In the genomic region with DNA sequence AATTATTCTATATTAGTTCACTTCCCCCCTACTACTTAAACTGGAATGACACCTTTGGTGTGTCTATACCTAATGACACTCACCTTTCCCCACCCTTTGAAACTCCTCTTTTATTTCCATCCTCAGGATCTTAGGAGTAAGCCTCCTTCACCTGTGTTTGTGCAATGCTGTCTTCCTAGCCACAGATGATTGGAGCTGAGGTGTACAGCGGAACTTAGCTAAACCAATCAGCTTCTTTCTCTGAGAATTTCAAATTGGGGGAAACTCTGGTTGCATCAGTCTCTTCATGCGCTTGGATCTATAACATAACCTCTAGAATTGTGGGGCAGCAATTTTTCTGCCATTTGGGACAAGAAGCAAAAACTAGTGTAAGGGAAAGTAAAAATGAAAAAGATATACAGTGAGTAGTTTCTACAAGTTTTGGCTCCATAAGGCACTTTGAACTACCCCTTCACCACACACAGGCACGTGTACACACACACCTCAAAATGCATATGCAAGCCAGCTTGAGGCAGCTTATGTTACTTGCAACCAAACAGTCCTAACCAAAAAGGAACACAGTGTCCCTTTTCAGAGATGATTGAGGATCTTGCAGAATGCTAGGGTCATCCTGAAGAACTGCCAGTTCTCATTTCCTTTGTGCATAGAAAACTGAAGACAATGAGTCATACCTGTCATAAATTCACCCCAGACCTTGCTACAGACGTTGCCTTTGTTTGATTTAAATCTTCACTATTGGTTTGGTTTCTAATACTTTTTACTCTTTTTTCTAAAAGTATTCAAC, we compare ENCODE assay signal across 9 cellular contexts. TPM values are rescaled to one million over a fixed set of nuclear protein-coding genes. Genes with fewer than 3 reads are reported as not detected.
DNase-seq lines count a peak whose midpoint lies in the region; ATAC-seq lines count a peak whose summit lies in the region.
"Had no signal": no experiment of that assay in that cellular context is flagged by ENCODE, and none has a peak within 500 bp of the region (broad histone marks: within the 10 kb centered on the region; RNA-seq: fewer than 3 reads in every experiment).

No MANE protein-coding gene starts in this region.

- no peaks in the 10 kb centered on the region for H3K36me3 ChIP-seq in SJCRH30

- DNase-seq in DMS53 (lab: John Stamatoyannopoulos, UW) (peak; percentile 18), DMS53 treated with DMSO at 0.1 percent for 48 hours (lab: John Stamatoyannopoulos, UW; ENCODE audit: unreplicated experiment) (no peak), brain pericyte (ENCODE audit: low read depth, low spot score) (peak; percentile 48), smooth muscle cell of the brain vasculature (ENCODE audit: low read depth, low spot score) (peak; percentile 69), SJCRH30 (no peak), NCI-H2081 treated with DMSO at 0.1 percent for 48 hours (lab: John Stamatoyannopoulos, UW) (no peak)
- no peak for DNase-seq in activated effector memory CD4-positive, alpha-beta T cell treated with anti-CD3 and anti-CD28 coated beads, Interleukin-2, amount 50 U/mL, for 16 hours

- H3K4me3 ChIP-seq in SJCRH30 = no peak overlapping the region

- H3K4me1 ChIP-seq in SJCRH30 = peaks cover 18% of the 10 kb centered on the region

- no peaks in the 10 kb centered on the region for H3K27me3 ChIP-seq in SJCRH30

- ATAC-seq in HG03378 (IDR thresholded peaks at IDR 0.05; ENCODE audit: unreplicated experiment) = peak; percentile 88

- H3K9me3 ChIP-seq in SJCRH30 (replicated peaks) = peaks cover 9% of the 10 kb centered on the region

- no peak overlapping the region for H3K27ac ChIP-seq in SJCRH30
- H3K27ac ChIP-seq: 22Rv1 had no signal

RNA-seq across cellular contexts. Expression of a gene that starts 36.0 kb away (rescaled TPM):
- 36.5 and 38.8 TPM in 2 replicates for total RNA-seq in SJCRH30 (2014; rRNA removed; shearing (Covaris generic))

Comparison
In these comparisons a context has a peak if more than half of its experiments do, and no peak if none do; other contexts are left out.
1. DNase-seq: peak in DMS53 (single experiment), brain pericyte (single experiment) and smooth muscle cell of the brain vasculature (single experiment); none in DMS53 treated with DMSO at 0.1 percent for 48 hours (single experiment), activated effector memory CD4-positive, alpha-beta T cell treated with anti-CD3 and anti-CD28 coated beads, Interleukin-2, amount 50 U/mL, for 16 hours (single experiment), SJCRH30 (0 of 2) and NCI-H2081 treated with DMSO at 0.1 percent for 48 hours (single experiment).